In genomic region chr11:109309153-109309552, GRCh38 we compare ENCODE assay signal across 17 cellular contexts.
A peak's percentile ranks its signal among the peaks of the same experiment; 100 is the strongest.
DNase-seq lines count a peak whose midpoint lies in the region; ATAC-seq and TF ChIP-seq lines count a peak whose summit lies in the region.
"Had no signal": no experiment of that assay in that cellular context is flagged by ENCODE, and none has a peak within 500 bp of the region (broad histone marks: within the 10 kb centered on the region; RNA-seq: fewer than 3 reads in every experiment).

No MANE protein-coding gene starts in this region.

- intact Hi-C loops in esophagus squamous epithelium (cut with DNase I) = no loop called here

- TF ChIP-seq CTCF in BE2C (IDR thresholded peaks at IDR 0.05; ENCODE audit: low read depth, low read length) = no peak
- TF ChIP-seq CTCF in cardiac fibroblast (IDR thresholded peaks at IDR 0.05; ENCODE audit: low read depth, low read length) = no peak
- TF ChIP-seq CTCF in esophagus squamous epithelium (IDR thresholded peaks at IDR 0.05) = no peak

- ATAC-seq in HG03280 (IDR thresholded peaks at IDR 0.05; ENCODE audit: unreplicated experiment) = no peak
- ATAC-seq: gastroesophageal sphincter, right lobe of liver, WTC11 had no signal

- H3K4me1 ChIP-seq in BE2C (no peaks in the 10 kb centered on the region), esophagus squamous epithelium (peaks cover 0 to 5% (median 4%) of the 10 kb centered on the region in 3 donors)
- H3K4me1 ChIP-seq: gastroesophageal sphincter, neural progenitor cell, right lobe of liver had no signal

- H3K9me3 ChIP-seq in BE2C = no peaks in the 10 kb centered on the region
- no peaks in the 10 kb centered on the region for H3K9me3 ChIP-seq in esophagus squamous epithelium
- H3K9me3 ChIP-seq: gastroesophageal sphincter, right lobe of liver had no signal

- H3K36me3 ChIP-seq in BE2C (no peaks in the 10 kb centered on the region), esophagus squamous epithelium (no peaks in the 10 kb centered on the region)
- H3K36me3 ChIP-seq: gastroesophageal sphincter, neural progenitor cell, right lobe of liver had no signal

- 55 to 72% methylated on average over 1 of the region's 1 CpG for WGBS in esophagus squamous epithelium, 2 donors

- H3K4me3 ChIP-seq in BE2C (ENCODE audit: low read depth, low read length) = no peak overlapping the region
- H3K4me3 ChIP-seq in cardiac fibroblast (replicated peaks in 1 of 2; ENCODE audit: low read depth in 2 of 2, low read length in 2 of 2) = no peak overlapping the region
- no peak overlapping the region for H3K4me3 ChIP-seq in esophagus squamous epithelium
- H3K4me3 ChIP-seq: gastroesophageal sphincter, neural progenitor cell, right lobe of liver had no signal

- TF ChIP-seq POLR2A in esophagus squamous epithelium (IDR thresholded peaks at IDR 0.05) = no peak

- DNase-seq in BE2C (peak; percentile 54), M059J (ENCODE audit: low read depth) (peak; percentile 71), NCI-H69 (lab: John Stamatoyannopoulos, UW) (peak; percentile 67), cardiac fibroblast (ENCODE audit: low read depth in 2 of 2) (peak; percentile 27 to 59), inferior parietal cortex (ENCODE audit: extremely low spot score) (no peak), ecto neural progenitor cell (ENCODE audit: low spot score) (no peak), esophagus squamous epithelium (lab: John Stamatoyannopoulos, UW) (no peak)
- DNase-seq: activated naive CD4-positive, alpha-beta T cell; KG1; mesendoderm; NCI-H1930; right lobe of liver; trophoblast cell had no signal

- no peak overlapping the region for H3K27ac ChIP-seq in esophagus squamous epithelium
- H3K27ac ChIP-seq: gastroesophageal sphincter, neural progenitor cell, right lobe of liver had no signal

- H3K27me3 ChIP-seq in BE2C (no peaks in the 10 kb centered on the region; the same call in 1 of the 2 replicates), esophagus squamous epithelium (no peaks in the 10 kb centered on the region)
- H3K27me3 ChIP-seq: gastroesophageal sphincter, neural progenitor cell, right lobe of liver had no signal

Comparison
In these comparisons a context has a peak if more than half of its experiments do, and no peak if none do; other contexts are left out.
1. DNase-seq: peak in BE2C (single experiment), M059J (single experiment), NCI-H69 (single experiment) and cardiac fibroblast (2 of 2); none in inferior parietal cortex (single experiment), ecto neural progenitor cell (single experiment) and esophagus squamous epithelium (single experiment).